Comparison of ENCODE assay signal across 21 cellular contexts in genomic region chr2:222290371-222290690, GRCh38. TPM values are rescaled to one million over a fixed set of nuclear protein-coding genes. Genes with fewer than 3 reads are reported as not detected.
DNase-seq lines count a peak whose midpoint lies in the region; ATAC-seq and TF ChIP-seq lines count a peak whose summit lies in the region.
"Had no signal": no experiment of that assay in that cellular context is flagged by ENCODE, and none has a peak within 500 bp of the region (broad histone marks: within the 10 kb centered on the region; RNA-seq: fewer than 3 reads in every experiment).

No MANE protein-coding gene starts in this region.

- intact Hi-C loops in right cardiac atrium (cut with DNase I): loop anchor here in 1 of 4 donors (10.0 kb wide), 1 partner anchor 226 kb away; no protein-coding TSS in a partner anchor
- intact Hi-C loops in left ventricle myocardium inferior (cut with micrococcal nuclease): no loop called here
- intact Hi-C loops in lower leg skin (cut with DNase I; ENCODE audit: low total_unique reads): no loop called here
- intact Hi-C loops in upper lobe of right lung (cut with DNase I): no loop called here

- peak overlapping the region; percentile 13 for H3K4me3 ChIP-seq in right cardiac atrium (ENCODE audit: low read length)
- no peak overlapping the region for H3K4me3 ChIP-seq in left ventricle myocardium inferior
- H3K4me3 ChIP-seq in endodermal cell (ENCODE audit: low read length): peak overlapping the region; percentile 31
- H3K4me3 ChIP-seq in coronary artery: no peak overlapping the region
- H3K4me3 ChIP-seq in lower leg skin (ENCODE audit: low read depth, poor library complexity, severe bottlenecking): no peak overlapping the region
- no peak overlapping the region for H3K4me3 ChIP-seq in upper lobe of right lung
- H3K4me3 ChIP-seq: prostate gland had no signal

- H3K4me3 Mint-ChIP-seq in endodermal cell: peak overlapping the region; percentile 45
- peak overlapping the region; percentile 42 to 74 (median 59) for H3K4me3 Mint-ChIP-seq in nephron
- H3K4me3 Mint-ChIP-seq: activated naive CD8-positive, alpha-beta T cell treated with anti-CD3 and anti-CD28 coated beads, Interleukin-2, amount 50 U/mL, for 24 hours; CD4-positive, alpha-beta T cell; stimulated activated memory B cell treated with anti-CD40 and anti-IgM and Interleukin-4, amounts not matched to agents 10 μg/mL and 1 μg/mL and 100 μg/mL, for 72 hours had no signal

- H3K9ac ChIP-seq in endodermal cell (ENCODE audit: extremely low read depth, low read length, poor library complexity, severe bottlenecking): no peak overlapping the region

- 14% methylated on average over 8 of the region's 8 CpGs for WGBS in right cardiac atrium
- 0% methylated on average over 3 to 8 of the region's 8 CpGs for WGBS in endodermal cell (ENCODE audit: insufficient coverage in 1 of 2, insufficient read length in 1 of 2), 2 experiments
- 22 to 28% methylated on average over 8 of the region's 8 CpGs for WGBS in lower leg skin, 2 donors

- H3K27ac Mint-ChIP-seq in endodermal cell (no peak overlapping the region), nephron (peak overlapping the region in 2 of 3 experiments; percentile 13 to 17)
- H3K27ac Mint-ChIP-seq: activated naive CD8-positive, alpha-beta T cell treated with anti-CD3 and anti-CD28 coated beads, Interleukin-2, amount 50 U/mL, for 24 hours; activated T-helper 2 cell treated with anti-CD3 and anti-CD28 coated beads, Interferon-gamma antibody, Interleukin-2, Interleukin-4, amounts not matched to agents 10 μg/mL and 5 μg/mL and 100 μg/mL, durations not matched to agents 14 hours and 24 hours and 36 hours; CD4-positive, alpha-beta T cell; stimulated activated memory B cell treated with anti-CD40 and anti-IgM and Interleukin-4, amounts not matched to agents 10 μg/mL and 1 μg/mL and 100 μg/mL, for 72 hours had no signal

- no peak for TF ChIP-seq POLR2A in lower leg skin (IDR thresholded peaks at IDR 0.05)

- H3K9me3 Mint-ChIP-seq in endodermal cell (no peaks in the 10 kb centered on the region), nephron (no peaks in the 10 kb centered on the region)
- H3K9me3 Mint-ChIP-seq: activated naive CD8-positive, alpha-beta T cell treated with anti-CD3 and anti-CD28 coated beads, Interleukin-2, amount 50 U/mL, for 24 hours; activated T-helper 2 cell treated with anti-CD3 and anti-CD28 coated beads, Interferon-gamma antibody, Interleukin-2, Interleukin-4, amounts not matched to agents 10 μg/mL and 5 μg/mL and 100 μg/mL, durations not matched to agents 14 hours and 24 hours and 36 hours; CD4-positive, alpha-beta T cell; stimulated activated memory B cell treated with anti-CD40 and anti-IgM and Interleukin-4, amounts not matched to agents 10 μg/mL and 1 μg/mL and 100 μg/mL, for 72 hours had no signal

- no peak for ATAC-seq in right cardiac atrium
- ATAC-seq in HG02970 (IDR thresholded peaks at IDR 0.05; ENCODE audit: low FRiP score, unreplicated experiment): no peak
- no peak for ATAC-seq in upper lobe of right lung
- ATAC-seq: activated naive CD8-positive, alpha-beta T cell treated with anti-CD3 and anti-CD28 coated beads, Interleukin-2, amount 50 U/mL, for 24 hours; stimulated activated memory B cell treated with anti-CD40 and anti-IgM and Interleukin-4, amounts not matched to agents 10 μg/mL and 1 μg/mL and 100 μg/mL, for 72 hours had no signal

- no peak overlapping the region for H3K27ac ChIP-seq in right cardiac atrium (ENCODE audit: low read length)
- no peak overlapping the region for H3K27ac ChIP-seq in left ventricle myocardium inferior (replicated peaks)
- peak overlapping the region; percentile 91 for H3K27ac ChIP-seq in endodermal cell (ENCODE audit: low read depth, low read length)
- no peak overlapping the region for H3K27ac ChIP-seq in coronary artery
- H3K27ac ChIP-seq in upper lobe of right lung: no peak overlapping the region
- H3K27ac ChIP-seq: prostate gland had no signal

- H3K4me1 Mint-ChIP-seq in endodermal cell (peaks cover 39% of the 10 kb centered on the region), nephron (peaks cover 13% of the 10 kb centered on the region)

- DNase-seq in right cardiac atrium (no peak), left ventricle myocardium inferior (no peak), endodermal cell (peak; percentile 57), coronary artery (ENCODE audit: low spot score) (no peak), lower leg skin (ENCODE audit: low spot score in 2 of 2) (no peak), upper lobe of right lung (no peak)
- DNase-seq: activated naive CD8-positive, alpha-beta T cell treated with anti-CD3 and anti-CD28 coated beads, Interleukin-2, amount 50 U/mL, for 24 hours; CD4-positive, alpha-beta T cell; cerebellar nuclear complex; NCI-H1436 treated with DMSO at 0.1 percent for 48 hours; NCI-H226; stimulated activated CD4-positive, alpha-beta T cell treated with anti-CD3 and anti-CD28 coated beads, Interleukin-12 subunit alpha, Interleukin-12 subunit beta, amount 100 ng/mL, for 4 hours had no signal

- peaks cover 98% of the 10 kb centered on the region for H3K27me3 Mint-ChIP-seq in endodermal cell (ENCODE audit: insufficient read depth)
- peaks cover 100% of the 10 kb centered on the region for H3K27me3 Mint-ChIP-seq in nephron (ENCODE audit: low read depth)

- no peaks in the 10 kb centered on the region for H3K36me3 ChIP-seq in left ventricle myocardium inferior
- H3K36me3 ChIP-seq in endodermal cell (ENCODE audit: control insufficient read depth, insufficient read depth, low read length): no peaks in the 10 kb centered on the region
- H3K36me3 ChIP-seq in upper lobe of right lung: no peaks in the 10 kb centered on the region
- H3K36me3 ChIP-seq: prostate gland had no signal

- H3K27me3 ChIP-seq in right cardiac atrium (ENCODE audit: control insufficient read depth, insufficient read depth) (peaks cover 19% of the 10 kb centered on the region), left ventricle myocardium inferior (ENCODE audit: low read depth) (peaks cover 100% of the 10 kb centered on the region), endodermal cell (ENCODE audit: control insufficient read depth, insufficient read depth, low read length, poor library complexity, severe bottlenecking) (peaks cover 100% of the 10 kb centered on the region), upper lobe of right lung (peaks cover 97% of the 10 kb centered on the region)

- H3K36me3 Mint-ChIP-seq in endodermal cell (ENCODE audit: low read depth) (no peaks in the 10 kb centered on the region), nephron (ENCODE audit: low read depth) (peaks cover 3% of the 10 kb centered on the region)

- H3K4me1 ChIP-seq in right cardiac atrium (ENCODE audit: control insufficient read depth, insufficient read depth, low read length) (no peaks in the 10 kb centered on the region), left ventricle myocardium inferior (peaks cover 7% of the 10 kb centered on the region), endodermal cell (ENCODE audit: control insufficient read depth, insufficient read depth, low read length) (peaks cover 5% of the 10 kb centered on the region), upper lobe of right lung (peaks cover 6% of the 10 kb centered on the region)
- H3K4me1 ChIP-seq: prostate gland had no signal

- TF ChIP-seq CTCF in left ventricle myocardium inferior (IDR thresholded peaks at IDR 0.05; ENCODE audit: borderline replicate concordance): no peak
- TF ChIP-seq CTCF in endodermal cell (conservative IDR thresholded peaks at IDR 0.05): no peak
- no peak for TF ChIP-seq CTCF in nephron (IDR thresholded peaks at IDR 0.05; ENCODE audit: unreplicated experiment in 3 of 3)
- no peak for TF ChIP-seq CTCF in coronary artery (IDR thresholded peaks at IDR 0.05)
- TF ChIP-seq CTCF in lower leg skin (IDR thresholded peaks at IDR 0.05): no peak
- TF ChIP-seq CTCF in upper lobe of right lung (IDR thresholded peaks at IDR 0.05): no peak

- no peaks in the 10 kb centered on the region for H3K9me3 ChIP-seq in right cardiac atrium (ENCODE audit: control insufficient read depth, low read length)
- no peaks in the 10 kb centered on the region for H3K9me3 ChIP-seq in left ventricle myocardium inferior (replicated peaks)
- H3K9me3 ChIP-seq in endodermal cell (ENCODE audit: control insufficient read depth, low read length): no peaks in the 10 kb centered on the region
- H3K9me3 ChIP-seq in upper lobe of right lung: no peaks in the 10 kb centered on the region
- H3K9me3 ChIP-seq: prostate gland had no signal

RNA-seq across cellular contexts. Expression of gene PAX3, which starts 8.5 kb away (rescaled TPM):
- total RNA-seq in right cardiac atrium (under 1 TPM in 2 of 4 donors, not detected in 2; 0.25 to 0.34 TPM), left ventricle myocardium inferior (0.30 TPM), endodermal cell (not detected), lower leg skin (1 to 10 TPM; 2.7 to 7.0 (median 5.2) TPM), upper lobe of right lung (not detected)
- 0.23 TPM for polyA plus RNA-seq in right cardiac atrium
- 89.3 TPM for polyA plus RNA-seq in endodermal cell (2013, experiment 1 of 2)
- polyA plus RNA-seq in endodermal cell (2013, experiment 2 of 2): 69.3 TPM
- total RNA-seq: activated T-helper 2 cell treated with anti-CD3 and anti-CD28 coated beads, Interferon-gamma antibody, Interleukin-2, Interleukin-4, amounts not matched to agents 10 μg/mL and 5 μg/mL and 100 μg/mL, durations not matched to agents 14 hours and 24 hours and 36 hours; CD4-positive, alpha-beta T cell; HT1080; liver; prostate gland; T-helper 1 cell treated with Interleukin-12 subunit alpha and Interleukin-12 subunit beta and Interleukin-4 antibody, amounts not matched to agents 30 ng/mL and 1 ng/mL, for 36 hours; ureter had no signal
- polyA plus RNA-seq: liver had no signal

Comparison
In these comparisons a context has a peak if more than half of its experiments do, and no peak if none do; other contexts are left out.
1. H3K4me3 ChIP-seq: peak in right cardiac atrium (single experiment) and endodermal cell (single experiment); none in left ventricle myocardium inferior (single experiment), coronary artery (single experiment), lower leg skin (single experiment) and upper lobe of right lung (single experiment).